8 cellular contexts compared by ENCODE assay signal in the genomic region with DNA sequence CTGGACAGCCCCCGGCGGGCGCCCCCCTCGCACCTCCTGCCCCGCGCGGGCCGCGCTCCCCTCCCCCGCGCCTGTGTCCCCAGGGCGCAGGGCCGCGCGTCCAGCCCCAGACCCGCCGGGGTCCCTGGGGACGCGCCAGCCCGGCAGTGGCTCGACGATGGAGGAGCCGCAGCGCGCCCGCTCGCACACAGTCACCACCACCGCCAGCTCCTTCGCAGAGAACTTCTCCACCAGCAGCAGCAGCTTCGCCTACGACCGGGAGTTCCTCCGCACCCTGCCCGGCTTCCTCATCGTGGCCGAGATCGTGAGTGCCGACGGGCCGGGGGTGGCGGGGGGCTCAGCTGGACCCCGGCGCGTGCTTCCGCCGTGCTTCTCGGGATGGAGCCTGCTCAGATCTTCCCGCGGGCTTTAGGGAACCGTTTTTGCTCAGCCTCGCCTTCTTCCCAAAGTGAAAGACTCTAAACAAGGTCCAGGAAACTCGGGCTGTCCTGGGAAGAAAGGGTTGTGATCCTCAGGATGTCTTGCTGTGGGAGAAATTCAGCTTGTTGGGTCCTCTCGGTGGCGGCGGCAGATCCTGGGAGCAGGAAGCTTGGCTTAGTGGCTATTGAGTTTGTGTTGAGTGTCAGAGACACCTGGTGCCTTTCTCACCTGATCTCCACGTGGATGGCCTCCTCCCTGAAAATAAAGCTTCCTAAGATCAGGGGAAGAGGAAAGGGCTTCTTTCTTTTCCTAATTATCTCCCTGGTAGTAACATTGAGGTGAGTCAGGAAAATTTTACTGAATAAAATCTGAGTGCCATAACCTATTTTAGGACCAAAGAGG. TPM values are rescaled to one million over a fixed set of nuclear protein-coding genes. Genes with fewer than 3 reads are reported as not detected.
DNase-seq lines count a peak whose midpoint lies in the region; ATAC-seq, FAIRE-seq and TF ChIP-seq lines count a peak whose summit lies in the region.

No MANE protein-coding gene starts in this region.

- H2AFZ ChIP-seq in H1 (ENCODE audit: low read length) = 0 out of 2 replicates have a peak overlapping the region, but pooled peaks have one; percentile 25

- no peak overlapping the region for H3K27ac ChIP-seq in H1 (ENCODE audit: low read depth, low read length)

- peak overlapping the region; percentile 24; the same call in 1 of the 2 replicates for H3K18ac ChIP-seq in H1 (ENCODE audit: extremely low read depth, low read length)

- no peak overlapping the region; the same call in 1 of the 2 replicates for H2BK12ac ChIP-seq in H1 (ENCODE audit: low read depth, low read length)

- POLR2A ChIA-PET in H1 (lab: Charles Lee; ENCODE audit: partially characterized antibody) = interaction anchor here (0.7 to 1.6 kb wide), 4 partner anchors 21 to 94 kb away, joined by 3 to 4 read pairs (median 4); no protein-coding TSS in a partner anchor

- H3K4me2 ChIP-seq in H1 (ENCODE audit: insufficient read depth in 1 of 2, low read depth in 2 of 2, low read length in 2 of 2) = peak overlapping the region; percentile 93 to 94

- no peak overlapping the region for H4K91ac ChIP-seq in H1 (replicated peaks; ENCODE audit: insufficient read length, low read length)

- peaks cover 22% of the 10 kb centered on the region for H3K4me1 Mint-ChIP-seq in mesothelial cell of epicardium
- peaks cover 36% of the 10 kb centered on the region for H3K4me1 Mint-ChIP-seq in stimulated activated naive CD8-positive, alpha-beta T cell treated with anti-CD3 and anti-CD28 coated beads, Interleukin-15, amount 100 ng/mL, for 72 hours

- H3K27ac Mint-ChIP-seq in mesothelial cell of epicardium = peak overlapping the region; percentile 58
- peak overlapping the region in 1 of 2 donors; percentile 77 for H3K27ac Mint-ChIP-seq in stimulated activated naive CD8-positive, alpha-beta T cell treated with anti-CD3 and anti-CD28 coated beads, Interleukin-15, amount 100 ng/mL, for 72 hours

- no peak overlapping the region; the same call in 1 of the 2 replicates for H2BK5ac ChIP-seq in H1 (ENCODE audit: low read depth, low read length)

- no peak overlapping the region for H2BK15ac ChIP-seq in H1 (ENCODE audit: low read length)

- no peak overlapping the region for H2BK20ac ChIP-seq in H1 (ENCODE audit: low read length)

- no peak for TF ChIP-seq EP300 in H1 (IDR thresholded peaks at IDR 0.05; ENCODE audit: borderline replicate concordance in 1 of 2, low read depth in 2 of 2, low read length in 2 of 2)

- no peak overlapping the region for H3K56ac ChIP-seq in H1 (replicated peaks; ENCODE audit: insufficient read length, low read depth, low read length)

- peaks cover 0 to 8% (median 4%) of the 10 kb centered on the region in 4 experiments; a peak in 5 of 7 replicates for H3K4me1 ChIP-seq in H1 (replicated peaks in 1 of 4; ENCODE audit: control insufficient read depth in 3 of 4, insufficient read depth in 4 of 4, low read length in 3 of 4)

- TF ChIP-seq RAD21 in H1 (IDR thresholded peaks at IDR 0.05 in 1 of 2, conservative IDR thresholded peaks at IDR 0.05 in 1 of 2; ENCODE audit: low read depth in 2 of 2, low read length in 2 of 2) = no peak

- H3K23ac ChIP-seq in H1 (ENCODE audit: insufficient read length) = no peak overlapping the region

- peak; percentile 25 for DNase-seq in AML-193 (lab: John Stamatoyannopoulos, UW)
- DNase-seq in MG63 = peak; percentile 22
- peak; percentile 59 for DNase-seq in activated CD4-positive, alpha-beta T cell treated with anti-CD3 and anti-CD28 coated beads for 48 hours
- no peak for DNase-seq in H1 (ENCODE audit: low read depth in 1 of 2, low spot score in 2 of 2)
- DNase-seq in mesothelial cell of epicardium (ENCODE audit: low spot score in 2 of 2, unreplicated experiment in 2 of 2) = peak; percentile 27 to 64
- peak; percentile 51 to 58 for DNase-seq in stimulated activated naive CD8-positive, alpha-beta T cell treated with anti-CD3 and anti-CD28 coated beads, Interleukin-15, amount 100 ng/mL, for 72 hours

- H3K9me3 ChIP-seq in MG63 (no peaks in the 10 kb centered on the region), H1 (ENCODE audit: insufficient read depth in 2 of 2, low read depth in 1 of 2, low read length in 1 of 2) (peaks cover 4 to 6% of the 10 kb centered on the region in 2 experiments; a peak in 2 of 4 replicates)

- CTCF ChIA-PET in H1 (lab: Charles Lee; ENCODE audit: partially characterized antibody) = interaction anchor here (1.0 to 4.3 kb wide), 19 partner anchors 8 to 136 kb away, joined by 3 to 40 read pairs (median 5); no protein-coding TSS in a partner anchor

- peak overlapping the region in 3 of 4 experiments; percentile 5 to 43 (median 11); a peak in 2 of 7 replicates for H3K9ac ChIP-seq in H1 (replicated peaks in 1 of 4; ENCODE audit: extremely low read depth in 1 of 4, low read depth in 3 of 4, low read length in 3 of 4)

- H3K4me3 Mint-ChIP-seq in mesothelial cell of epicardium = peak overlapping the region; percentile 80
- peak overlapping the region; percentile 87 to 93 for H3K4me3 Mint-ChIP-seq in stimulated activated naive CD8-positive, alpha-beta T cell treated with anti-CD3 and anti-CD28 coated beads, Interleukin-15, amount 100 ng/mL, for 72 hours

- H3K4me3 ChIP-seq in MG63 (peak overlapping the region; percentile 53), H1 (ENCODE audit: extremely low read depth in 1 of 4, insufficient read depth in 2 of 4, low read depth in 3 of 4, low read length in 4 of 4) (peak overlapping the region; percentile 53 to 72 (median 64))

- H3K27me3 Mint-ChIP-seq in mesothelial cell of epicardium (ENCODE audit: low read depth) = peaks cover 7% of the 10 kb centered on the region
- peaks cover 11% of the 10 kb centered on the region for H3K27me3 Mint-ChIP-seq in stimulated activated naive CD8-positive, alpha-beta T cell treated with anti-CD3 and anti-CD28 coated beads, Interleukin-15, amount 100 ng/mL, for 72 hours

- no peak overlapping the region for H3K14ac ChIP-seq in H1 (ENCODE audit: insufficient read length)

- H3K36me3 ChIP-seq in MG63 = no peaks in the 10 kb centered on the region
- no peaks in the 10 kb centered on the region; a peak in 1 of 8 replicates for H3K36me3 ChIP-seq in H1 (ENCODE audit: control insufficient read depth in 2 of 4, insufficient read depth in 4 of 4, low read length in 3 of 4)

- H4K20me1 ChIP-seq in H1 (replicated peaks in 1 of 2; ENCODE audit: control insufficient read depth in 1 of 2, insufficient read depth in 2 of 2, low read length in 2 of 2) = peaks cover 0 to 4% of the 10 kb centered on the region in 2 experiments

- H4K8ac ChIP-seq in H1 (ENCODE audit: extremely low read depth, insufficient read depth, low read length) = peak overlapping the region; percentile 94

- H4K5ac ChIP-seq in H1 (ENCODE audit: insufficient read length, low read depth, low read length) = no peak overlapping the region

- no peak for TF ChIP-seq CTCF in H1 (IDR thresholded peaks at IDR 0.05; ENCODE audit: control extremely low read depth in 1 of 3, insufficient read depth in 1 of 3, low read depth in 1 of 3, low read length in 3 of 3)
- TF ChIP-seq CTCF in mesothelial cell of epicardium (IDR thresholded peaks at IDR 0.05; ENCODE audit: unreplicated experiment) = no peak

- no peak overlapping the region for H2BK120ac ChIP-seq in H1 (replicated peaks; ENCODE audit: low read depth, low read length)

- H3K36me3 Mint-ChIP-seq in mesothelial cell of epicardium = peaks cover 4% of the 10 kb centered on the region

- 3% methylated on average over 39 of the region's 56 CpGs; no CpG with 5 or more reads in 1 of the 2 experiments for WGBS in H1 (ENCODE audit: extremely low coverage in 1 of 2, insufficient coverage in 1 of 2, insufficient read length in 1 of 2, insufficient replicate concordance in 2 of 2, low coverage in 1 of 2, low lambda C conversion rate in 2 of 2, missing lambda C conversion rate in 1 of 2), 2 experiments

- peak; percentile 38 for ATAC-seq in GM19372 (IDR thresholded peaks at IDR 0.05; ENCODE audit: low read depth, unreplicated experiment)
- ATAC-seq in stimulated activated naive CD8-positive, alpha-beta T cell treated with anti-CD3 and anti-CD28 coated beads, Interleukin-15, amount 100 ng/mL, for 72 hours = peak; percentile 70
- ATAC-seq in HG03469 (IDR thresholded peaks at IDR 0.05; ENCODE audit: unreplicated experiment) = no peak

- peaks cover 7% of the 10 kb centered on the region for H3K9me3 Mint-ChIP-seq in mesothelial cell of epicardium
- H3K9me3 Mint-ChIP-seq in stimulated activated naive CD8-positive, alpha-beta T cell treated with anti-CD3 and anti-CD28 coated beads, Interleukin-15, amount 100 ng/mL, for 72 hours = peaks cover 16 to 17% of the 10 kb centered on the region in 2 donors

- peaks cover 16% of the 10 kb centered on the region; the same call in 1 of the 2 replicates for H3K23me2 ChIP-seq in H1 (ENCODE audit: low read depth, low read length)

- H3K27me3 ChIP-seq in MG63 = no peaks in the 10 kb centered on the region
- peaks cover 2 to 31% (median 19%) of the 10 kb centered on the region in 4 experiments for H3K27me3 ChIP-seq in H1 (replicated peaks in 1 of 4; ENCODE audit: control insufficient read depth in 3 of 4, extremely low read depth in 1 of 4, insufficient read depth in 3 of 4, low read length in 3 of 4)

- H3K79me1 ChIP-seq in H1 (ENCODE audit: low read depth, low read length) = no peaks in the 10 kb centered on the region; the same call in 1 of the 2 replicates

- no peak overlapping the region for H2AK5ac ChIP-seq in H1 (ENCODE audit: low read depth, low read length)

- peaks cover 0 to 12% of the 10 kb centered on the region in 2 experiments; a peak in 1 of 4 replicates for H3K79me2 ChIP-seq in H1 (ENCODE audit: control insufficient read depth in 1 of 2, insufficient read depth in 2 of 2, low read length in 2 of 2)

- TF ChIP-seq POLR2A in H1 (IDR thresholded peaks at IDR 0.05; ENCODE audit: control extremely low read depth in 1 of 2, low read depth in 2 of 2, low read length in 2 of 2) = no peak

- FAIRE-seq in H1 (lab: Jason Lieb, UNC) = no peak

- no peak overlapping the region for H3K4ac ChIP-seq in H1 (replicated peaks; ENCODE audit: insufficient read length, low read depth, low read length)

TF ChIP-seq in H1, 55 proteins besides CTCF, POLR2A, EP300 and RAD21 (continues in another document):
- TF ChIP-seq NRF1 (IDR thresholded peaks at IDR 0.05; ENCODE audit: low read depth, low read length) (no peak), RNF2 (IDR thresholded peaks at IDR 0.05; ENCODE audit: borderline replicate concordance, low read depth, low read length, missing control alignments, poor library complexity, severe bottlenecking) (peak; percentile 42)

RNA-seq across cellular contexts. Expression of a gene that starts 0.5 kb away (rescaled TPM):
- total RNA-seq in MG63 (2014; rRNA removed; shearing (Covaris generic); ENCODE audit: low replicate concordance) = not detected in 2 replicates
- total RNA-seq in H1 (2021; fragmentation: NEBNext Ultra II Directional; extraction: Animal tissue kit (Norgen Biotek cat#: 25700)) = 10.5 and 11.7 TPM in 2 replicates
- 19.5 and 22.4 TPM in 2 replicates for polyA plus RNA-seq in H1 (2011; rRNA removed)
- 15.5 TPM for polyA plus RNA-seq in H1 (2011; cell fraction: cytosol; rRNA removed)
- 13.2 TPM for polyA plus RNA-seq in H1 (2011; cell fraction: nucleus; rRNA removed)
- polyA plus RNA-seq in H1 (2012, experiment 1 of 2) = 6.1 to 11.3 TPM (median 9.6 TPM) in 4 replicates
- 9.6 TPM for polyA plus RNA-seq in H1 (2012, experiment 2 of 2)
- 14.0 TPM for polyA plus RNA-seq in H1 (2013, experiment 1 of 2)
- polyA plus RNA-seq in H1 (2013, experiment 2 of 2) = 17.1 TPM
- 6.5 and 8.3 TPM in 2 replicates for polyA minus RNA-seq in H1 (2011; rRNA and poly(A)+ RNA removed)
- polyA minus RNA-seq in H1 (2011; cell fraction: cytosol; rRNA and poly(A)+ RNA removed) = 11.2 TPM
- 12.4 TPM for polyA minus RNA-seq in H1 (2011; cell fraction: nucleus; rRNA and poly(A)+ RNA removed)
- 5.1 to 5.9 TPM (median 5.7 TPM) in 3 replicates for total RNA-seq in mesothelial cell of epicardium

Comparison
In these comparisons a context has a peak if more than half of its experiments do, and no peak if none do; other contexts are left out.
1. DNase-seq: peak in AML-193 (2 of 2), MG63 (single experiment), activated CD4-positive, alpha-beta T cell treated with anti-CD3 and anti-CD28 coated beads for 48 hours (single experiment), mesothelial cell of epicardium (2 of 2) and stimulated activated naive CD8-positive, alpha-beta T cell treated with anti-CD3 and anti-CD28 coated beads, Interleukin-15, amount 100 ng/mL, for 72 hours (2 of 2); none in H1 (0 of 2).